Comparison of ENCODE assay signal across 11 cellular contexts in the genomic region with DNA sequence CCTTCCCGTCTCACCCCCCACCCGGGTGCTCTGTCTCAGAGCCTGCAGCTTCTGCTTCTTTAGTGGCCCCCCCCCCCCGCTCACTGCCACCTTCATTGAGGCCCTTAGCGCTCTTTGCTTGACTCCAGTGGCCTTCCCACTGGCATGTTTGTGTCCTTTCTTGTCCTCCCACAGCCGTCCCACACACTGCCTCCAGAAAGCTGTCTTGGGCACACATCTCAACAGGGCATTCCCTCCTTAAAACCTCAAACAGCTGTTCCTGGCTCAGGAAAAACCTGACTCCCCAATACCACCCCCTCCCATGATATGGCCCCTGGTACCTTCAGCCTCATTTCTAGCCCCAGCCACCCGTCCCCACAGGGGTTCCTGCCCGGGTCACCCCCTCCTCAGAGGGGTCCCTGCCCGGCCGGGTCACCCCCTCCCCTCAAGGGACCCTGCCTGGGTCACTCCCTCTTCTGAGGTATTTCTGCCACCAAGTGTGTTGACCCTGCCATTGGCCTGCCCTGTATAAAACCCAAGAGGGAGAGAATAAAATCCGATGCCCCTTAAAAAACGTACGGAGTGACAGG. TPM values are rescaled to one million over a fixed set of nuclear protein-coding genes. Genes with fewer than 3 reads are reported as not detected.
A peak's percentile ranks its signal among the peaks of the same experiment; 100 is the strongest.
DNase-seq lines count a peak whose midpoint lies in the region; ATAC-seq and TF ChIP-seq lines count a peak whose summit lies in the region.
"Had no signal": no experiment of that assay in that cellular context is flagged by ENCODE, and none has a peak within 500 bp of the region (broad histone marks: within the 10 kb centered on the region; RNA-seq: fewer than 3 reads in every experiment).

No MANE protein-coding gene starts in this region.

- peak overlapping the region; percentile 54 to 72 (median 71) for H3K4me3 Mint-ChIP-seq in brain
- H3K4me3 Mint-ChIP-seq: CD4-positive, CD25-positive, alpha-beta regulatory T cell had no signal

- H3K4me3 ChIP-seq in HUES48 (ENCODE audit: low read depth, low read length) (no peak overlapping the region), subcutaneous abdominal adipose tissue (ENCODE audit: low read depth in 1 of 5, low read length in 5 of 5) (peak overlapping the region in 3 of 5 donors; percentile 1 to 36 (median 22))

- H3K9ac ChIP-seq in HUES48 (ENCODE audit: low read depth, low read length), result no peak overlapping the region
- H3K9ac ChIP-seq in subcutaneous abdominal adipose tissue (ENCODE audit: low read length in 5 of 5), result no peak overlapping the region

- no peak for ATAC-seq in GM18505 (IDR thresholded peaks at IDR 0.05; ENCODE audit: unreplicated experiment)

- no peaks in the 10 kb centered on the region for H3K36me3 Mint-ChIP-seq in brain
- H3K36me3 Mint-ChIP-seq: CD4-positive, CD25-positive, alpha-beta regulatory T cell had no signal

- H3K4me1 Mint-ChIP-seq in brain, result peaks cover 60% of the 10 kb centered on the region

- TF ChIP-seq POLR2A in GM18505 (IDR thresholded peaks at IDR 0.05; ENCODE audit: borderline replicate concordance, extremely low read depth, insufficient read depth, insufficient read length), result no peak

- no peak for TF ChIP-seq CTCF in brain (conservative IDR thresholded peaks at IDR 0.05)

- no peaks in the 10 kb centered on the region for H3K36me3 ChIP-seq in HUES48 (ENCODE audit: control insufficient read depth, insufficient read depth, low read length)
- no peaks in the 10 kb centered on the region for H3K36me3 ChIP-seq in subcutaneous abdominal adipose tissue (ENCODE audit: control insufficient read depth in 5 of 5, insufficient read depth in 5 of 5, low read length in 5 of 5)

- H3K4me1 ChIP-seq in HUES48 (ENCODE audit: control insufficient read depth, insufficient read depth, low read length) (peaks cover 17% of the 10 kb centered on the region), subcutaneous abdominal adipose tissue (ENCODE audit: control insufficient read depth in 5 of 5, insufficient read depth in 5 of 5, low read length in 5 of 5) (peaks cover 6 to 27% (median 26%) of the 10 kb centered on the region in 5 donors)

- H3K9me3 ChIP-seq in HUES48 (ENCODE audit: control insufficient read depth, insufficient read depth, low read length), result no peaks in the 10 kb centered on the region
- no peaks in the 10 kb centered on the region for H3K9me3 ChIP-seq in subcutaneous abdominal adipose tissue (ENCODE audit: control insufficient read depth in 5 of 5, low read length in 5 of 5)

- peaks cover 8% of the 10 kb centered on the region for H3K27me3 Mint-ChIP-seq in brain
- H3K27me3 Mint-ChIP-seq: CD4-positive, CD25-positive, alpha-beta regulatory T cell had no signal

- H3K27ac Mint-ChIP-seq in brain, result peak overlapping the region; percentile 78 to 98 (median 92)
- H3K27ac Mint-ChIP-seq: CD4-positive, CD25-positive, alpha-beta regulatory T cell had no signal

- H3K27ac ChIP-seq in HUES48 (ENCODE audit: low read depth, low read length) (peak overlapping the region; percentile 66), subcutaneous abdominal adipose tissue (ENCODE audit: low read depth, low read length) (no peak overlapping the region)

- DNase-seq in left kidney (ENCODE audit: low read depth, low spot score), result peak; percentile 22
- DNase-seq in NOMO-1 treated with dmso at 0.1 percent for 144 hours (lab: John Stamatoyannopoulos, UW; ENCODE audit: unreplicated experiment), result no peak
- no peak for DNase-seq in activated CD4-positive, alpha-beta T cell treated with anti-CD3 and anti-CD28 coated beads, Interleukin-2, amount 50 U/mL, for 4 hours
- DNase-seq: activated CD8-positive, alpha-beta memory T cell treated with anti-CD3 and anti-CD28 coated beads for 24 hours; activated gamma-delta T cell treated with Interleukin-2 at 50 U/mL for 16 hours; CD4-positive, CD25-positive, alpha-beta regulatory T cell; mammary epithelial cell had no signal

- H3K27me3 ChIP-seq in HUES48 (ENCODE audit: control insufficient read depth, insufficient read depth, low read length), result no peaks in the 10 kb centered on the region
- H3K27me3 ChIP-seq in subcutaneous abdominal adipose tissue (ENCODE audit: control insufficient read depth in 5 of 5, insufficient read depth in 4 of 5, low read length in 5 of 5), result no peaks in the 10 kb centered on the region

- H3K9me3 Mint-ChIP-seq in brain, result peaks cover 0 to 3% (median 0%) of the 10 kb centered on the region in 5 experiments
- H3K9me3 Mint-ChIP-seq: CD4-positive, CD25-positive, alpha-beta regulatory T cell had no signal

RNA-seq across cellular contexts. Expression of a gene that starts 8.9 kb away (rescaled TPM):
- 3.3 TPM for polyA plus RNA-seq in brain (ENCODE audit: insufficient read depth, low read depth, low replicate concordance)

RNA-seq across cellular contexts. Expression of a gene that starts 46.9 kb away (rescaled TPM):
- 52.4 TPM for polyA plus RNA-seq in brain (ENCODE audit: insufficient read depth, low read depth, low replicate concordance)
